ENCODE assay signal across 25 cellular contexts in the genomic region with DNA sequence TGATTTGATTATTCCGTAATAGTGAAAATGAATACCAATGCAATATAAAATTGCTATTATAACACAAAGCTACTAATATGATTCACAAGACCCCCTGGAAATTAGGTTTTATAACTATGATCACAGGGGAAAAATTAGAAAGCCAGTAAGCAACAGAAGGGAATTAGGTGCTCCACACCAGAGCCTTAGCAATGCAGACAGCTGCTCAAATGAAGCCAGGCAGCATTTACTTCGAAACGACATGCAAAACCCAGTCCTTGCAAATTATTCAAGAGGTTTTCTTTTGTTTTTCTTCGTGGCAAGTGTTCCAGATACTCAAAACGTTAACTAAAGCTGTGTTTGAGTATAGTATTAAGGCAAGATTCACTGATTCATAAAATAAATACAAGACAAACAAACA. TPM values are rescaled to one million over a fixed set of nuclear protein-coding genes. Genes with fewer than 3 reads are reported as not detected.
DNase-seq lines count a peak whose midpoint lies in the region; TF ChIP-seq lines count a peak whose summit lies in the region.
"Had no signal": no experiment of that assay in that cellular context is flagged by ENCODE, and none has a peak within 500 bp of the region (broad histone marks: within the 10 kb centered on the region; RNA-seq: fewer than 3 reads in every experiment).

No MANE protein-coding gene starts in this region.

- H3K9me3 ChIP-seq in SJCRH30 (replicated peaks), result no peaks in the 10 kb centered on the region
- no peaks in the 10 kb centered on the region for H3K9me3 ChIP-seq in tibial nerve
- H3K9me3 ChIP-seq: ascending aorta, gastroesophageal sphincter, spleen had no signal

- H3K27ac Mint-ChIP-seq in glutamatergic neuron (ENCODE audit: unreplicated experiment), result peak overlapping the region; percentile 93
- H3K27ac Mint-ChIP-seq: activated CD4-positive, alpha-beta T cell treated with anti-CD3 and anti-CD28 coated beads, Interleukin-2, amount 10 ng/mL, durations not matched to agents 7 days and 5 days; activated CD8-positive, alpha-beta memory T cell treated with anti-CD3 and anti-CD28 coated beads, Interleukin-2, amount 10 ng/mL, durations not matched to agents 7 days and 5 days; activated naive CD4-positive, alpha-beta T cell treated with anti-CD3 and anti-CD28 coated beads, Interleukin-2, amount 50 U/mL, for 24 hours; activated T-helper 1 cell treated with anti-CD3 and anti-CD28 coated beads, Interleukin-12 subunit alpha, Interleukin-12 subunit beta, Interleukin-2, Interleukin-4 antibody, amounts not matched to agents 30 ng/mL and 10 ng/mL and 1 ng/mL, durations not matched to agents 14 hours and 24 hours and 36 hours; stimulated activated naive CD8-positive, alpha-beta T cell treated with anti-CD3 and anti-CD28 coated beads, Interleukin-15, amount 100 ng/mL, for 72 hours; T-helper 17 cell had no signal

- H3K36me3 ChIP-seq in SJCRH30 (no peaks in the 10 kb centered on the region), tibial nerve (no peaks in the 10 kb centered on the region)
- H3K36me3 ChIP-seq: ascending aorta, gastroesophageal sphincter, spleen had no signal

- H3K4me1 ChIP-seq in SJCRH30 (peaks cover 47% of the 10 kb centered on the region), tibial nerve (peaks cover 0 to 13% (median 0%) of the 10 kb centered on the region in 4 donors)
- H3K4me1 ChIP-seq: ascending aorta, spleen had no signal

- DNase-seq in NCI-H82 (lab: John Stamatoyannopoulos, UW) (peak; percentile 19), NCI-H82 treated with DMSO at 0.1 percent for 48 hours (lab: John Stamatoyannopoulos, UW; ENCODE audit: unreplicated experiment) (no peak), SJCRH30 (peak; percentile 19 to 62), glutamatergic neuron (no peak), tibial nerve (ENCODE audit: low spot score in 2 of 2) (no peak), islet precursor cell (no peak), NCI-H2081 (lab: John Stamatoyannopoulos, UW) (no peak)
- DNase-seq: activated CD4-positive, alpha-beta T cell treated with anti-CD3 and anti-CD28 coated beads, Interleukin-2, amount 10 ng/mL, durations not matched to agents 7 days and 5 days; activated CD8-positive, alpha-beta memory T cell treated with anti-CD3 and anti-CD28 coated beads, Interleukin-2, amount 10 ng/mL, durations not matched to agents 7 days and 5 days; effector CD8-positive, alpha-beta T cell; HCEC 1CT; NCI-H1417 treated with DMSO at 0.1 percent for 48 hours; NCI-H226; spleen; stimulated activated CD4-positive, alpha-beta T cell treated with anti-CD3 and anti-CD28 coated beads, Interleukin-4, amount 100 ng/mL, for 24 hours; stimulated activated naive CD8-positive, alpha-beta T cell treated with anti-CD3 and anti-CD28 coated beads, Interleukin-15, amount 100 ng/mL, for 72 hours; T-helper 17 cell had no signal

- H3K36me3 Mint-ChIP-seq in glutamatergic neuron (ENCODE audit: unreplicated experiment), result no peaks in the 10 kb centered on the region
- H3K36me3 Mint-ChIP-seq: activated CD8-positive, alpha-beta memory T cell treated with anti-CD3 and anti-CD28 coated beads, Interleukin-2, amount 10 ng/mL, durations not matched to agents 7 days and 5 days; activated naive CD4-positive, alpha-beta T cell treated with anti-CD3 and anti-CD28 coated beads, Interleukin-2, amount 50 U/mL, for 24 hours had no signal

- TF ChIP-seq EP300 in tibial nerve (IDR thresholded peaks at IDR 0.05), result no peak

- TF ChIP-seq CTCF in glutamatergic neuron (IDR thresholded peaks at IDR 0.05; ENCODE audit: partially characterized antibody, unreplicated experiment) (no peak), tibial nerve (IDR thresholded peaks at IDR 0.05) (no peak)

- peak overlapping the region; percentile 71 for H3K27ac ChIP-seq in SJCRH30
- peak overlapping the region; percentile 22 for H3K27ac ChIP-seq in temporal lobe (ENCODE audit: low read depth, low read length)
- no peak overlapping the region for H3K27ac ChIP-seq in tibial nerve
- H3K27ac ChIP-seq: ascending aorta, gastroesophageal sphincter, spleen had no signal

- H3K27me3 ChIP-seq in SJCRH30 (no peaks in the 10 kb centered on the region), tibial nerve (no peaks in the 10 kb centered on the region)
- H3K27me3 ChIP-seq: ascending aorta, gastroesophageal sphincter, spleen had no signal

- TF ChIP-seq POLR2A in tibial nerve (IDR thresholded peaks at IDR 0.05), result no peak

- H3K4me1 Mint-ChIP-seq in glutamatergic neuron (ENCODE audit: low read depth, unreplicated experiment), result peaks cover 48% of the 10 kb centered on the region
- H3K4me1 Mint-ChIP-seq: activated CD4-positive, alpha-beta T cell treated with anti-CD3 and anti-CD28 coated beads, Interleukin-2, amount 10 ng/mL, durations not matched to agents 7 days and 5 days; activated CD8-positive, alpha-beta memory T cell treated with anti-CD3 and anti-CD28 coated beads, Interleukin-2, amount 10 ng/mL, durations not matched to agents 7 days and 5 days; activated naive CD4-positive, alpha-beta T cell treated with anti-CD3 and anti-CD28 coated beads, Interleukin-2, amount 50 U/mL, for 24 hours; stimulated activated naive CD8-positive, alpha-beta T cell treated with anti-CD3 and anti-CD28 coated beads, Interleukin-15, amount 100 ng/mL, for 72 hours; T-helper 17 cell had no signal

- 58 to 60% methylated on average over 5 of the region's 5 CpGs for WGBS in tibial nerve, 2 donors

- H3K9me3 Mint-ChIP-seq in glutamatergic neuron (ENCODE audit: unreplicated experiment), result no peaks in the 10 kb centered on the region
- H3K9me3 Mint-ChIP-seq: activated CD4-positive, alpha-beta T cell treated with anti-CD3 and anti-CD28 coated beads, Interleukin-2, amount 10 ng/mL, durations not matched to agents 7 days and 5 days; activated naive CD4-positive, alpha-beta T cell treated with anti-CD3 and anti-CD28 coated beads, Interleukin-2, amount 50 U/mL, for 24 hours; activated T-helper 1 cell treated with anti-CD3 and anti-CD28 coated beads, Interleukin-12 subunit alpha, Interleukin-12 subunit beta, Interleukin-2, Interleukin-4 antibody, amounts not matched to agents 30 ng/mL and 10 ng/mL and 1 ng/mL, durations not matched to agents 14 hours and 24 hours and 36 hours; stimulated activated naive CD8-positive, alpha-beta T cell treated with anti-CD3 and anti-CD28 coated beads, Interleukin-15, amount 100 ng/mL, for 72 hours had no signal

- H3K4me3 Mint-ChIP-seq in glutamatergic neuron (ENCODE audit: unreplicated experiment), result peak overlapping the region; percentile 67
- H3K4me3 Mint-ChIP-seq: activated CD4-positive, alpha-beta T cell treated with anti-CD3 and anti-CD28 coated beads, Interleukin-2, amount 10 ng/mL, durations not matched to agents 7 days and 5 days; activated CD8-positive, alpha-beta memory T cell treated with anti-CD3 and anti-CD28 coated beads, Interleukin-2, amount 10 ng/mL, durations not matched to agents 7 days and 5 days; activated naive CD4-positive, alpha-beta T cell treated with anti-CD3 and anti-CD28 coated beads, Interleukin-2, amount 50 U/mL, for 24 hours; activated T-helper 1 cell treated with anti-CD3 and anti-CD28 coated beads, Interleukin-12 subunit alpha, Interleukin-12 subunit beta, Interleukin-2, Interleukin-4 antibody, amounts not matched to agents 30 ng/mL and 10 ng/mL and 1 ng/mL, durations not matched to agents 14 hours and 24 hours and 36 hours; stimulated activated naive CD8-positive, alpha-beta T cell treated with anti-CD3 and anti-CD28 coated beads, Interleukin-15, amount 100 ng/mL, for 72 hours; T-helper 17 cell had no signal

- H3K4me3 ChIP-seq in SJCRH30, result peak overlapping the region; percentile 50
- H3K4me3 ChIP-seq in tibial nerve, result no peak overlapping the region
- H3K4me3 ChIP-seq: ascending aorta, gastroesophageal sphincter, spleen had no signal

- H3K27me3 Mint-ChIP-seq in glutamatergic neuron (ENCODE audit: unreplicated experiment), result no peaks in the 10 kb centered on the region
- H3K27me3 Mint-ChIP-seq: activated CD4-positive, alpha-beta T cell treated with anti-CD3 and anti-CD28 coated beads, Interleukin-2, amount 10 ng/mL, durations not matched to agents 7 days and 5 days; activated CD8-positive, alpha-beta memory T cell treated with anti-CD3 and anti-CD28 coated beads, Interleukin-2, amount 10 ng/mL, durations not matched to agents 7 days and 5 days; stimulated activated naive CD8-positive, alpha-beta T cell treated with anti-CD3 and anti-CD28 coated beads, Interleukin-15, amount 100 ng/mL, for 72 hours; T-helper 17 cell had no signal

RNA-seq across cellular contexts. Expression of gene TOX3, which starts 47.9 kb away (rescaled TPM):
- total RNA-seq in SJCRH30 (2014; rRNA removed; shearing (Covaris generic)), result 15.4 and 18.6 TPM in 2 replicates
- 54.8 TPM for total RNA-seq in glutamatergic neuron (ENCODE audit: unreplicated experiment)
- total RNA-seq in temporal lobe, result 17.0 TPM
- 1 to 10 TPM in 1 of 4 donors, not detected in 3; 1.7 TPM for total RNA-seq in tibial nerve
- total RNA-seq: activated CD4-positive, alpha-beta T cell treated with anti-CD3 and anti-CD28 coated beads, Interleukin-2, amount 10 ng/mL, durations not matched to agents 7 days and 5 days; activated CD8-positive, alpha-beta memory T cell treated with anti-CD3 and anti-CD28 coated beads, Interleukin-2, amount 10 ng/mL, durations not matched to agents 7 days and 5 days; activated T-helper 1 cell treated with anti-CD3 and anti-CD28 coated beads, Interleukin-12 subunit alpha, Interleukin-12 subunit beta, Interleukin-2, Interleukin-4 antibody, amounts not matched to agents 30 ng/mL and 10 ng/mL and 1 ng/mL, durations not matched to agents 14 hours and 24 hours and 36 hours; ascending aorta; lung microvascular endothelial cell; MCF 10A; SK-MEL-5; spleen; T-helper 17 cell had no signal

Comparison
In these comparisons a context has a peak if more than half of its experiments do, and no peak if none do; other contexts are left out.
1. DNase-seq: peak in NCI-H82 (single experiment) and SJCRH30 (2 of 2); none in NCI-H82 treated with DMSO at 0.1 percent for 48 hours (single experiment), glutamatergic neuron (single experiment), tibial nerve (0 of 2), islet precursor cell (single experiment) and NCI-H2081 (0 of 2).
2. H3K27ac ChIP-seq: peak in SJCRH30 (single experiment) and temporal lobe (single experiment); none in tibial nerve (0 of 4).